ENCODE assay signal across 13 cellular contexts in genomic region chr3:159619341-159619885, GRCh38.
DNase-seq lines count a peak whose midpoint lies in the region; ATAC-seq and TF ChIP-seq lines count a peak whose summit lies in the region.
"Had no signal": no experiment of that assay in that cellular context is flagged by ENCODE, and none has a peak within 500 bp of the region (broad histone marks: within the 10 kb centered on the region; RNA-seq: fewer than 3 reads in every experiment).

No MANE protein-coding gene starts in this region.

- H3K27me3 ChIP-seq in A673 (replicated peaks; ENCODE audit: insufficient read depth, low read depth, low read length, poor library complexity), result no peaks in the 10 kb centered on the region

- TF ChIP-seq CTCF in A673 (conservative IDR thresholded peaks at IDR 0.05; ENCODE audit: low read depth, low read length) (no peak), fibroblast of villous mesenchyme (IDR thresholded peaks at IDR 0.05; ENCODE audit: insufficient read depth, low read depth, low read length) (no peak)

- H3K4me1 ChIP-seq in A673 (ENCODE audit: insufficient read depth, low read length, poor library complexity, severe bottlenecking), result no peaks in the 10 kb centered on the region
- H3K4me1 ChIP-seq: psoas muscle had no signal

- no peak overlapping the region for H3K27ac ChIP-seq in A673 (ENCODE audit: low read depth, low read length, poor library complexity, severe bottlenecking)
- H3K27ac ChIP-seq: HL-60, psoas muscle had no signal

- no peaks in the 10 kb centered on the region for H3K36me3 ChIP-seq in A673 (ENCODE audit: insufficient read depth, low read length, poor library complexity, severe bottlenecking)

- no TSS peak for BruUV-seq in A673 (replicated peaks; lab: Mats Ljungman, UMichigan)

- CTCF ChIA-PET in A673 (lab: Charles Lee), result no interaction called here

- no peaks in the 10 kb centered on the region for H3K9me3 ChIP-seq in A673 (ENCODE audit: low read depth, low read length, poor library complexity, severe bottlenecking)
- H3K9me3 ChIP-seq: psoas muscle had no signal

- intact Hi-C loops in A673 (cut with micrococcal nuclease; ENCODE audit: unreplicated experiment) (no loop called here), posterior vena cava (cut with DNase I) (loop anchor here (10.0 kb wide), 3 partner anchors 115 to 395 kb away; no protein-coding TSS in a partner anchor), left cardiac atrium (cut with DNase I) (loop anchor here (5.0 kb wide), 2 partner anchors 143 to 188 kb away; no protein-coding TSS in a partner anchor)

- no peak overlapping the region for H3K4me3 ChIP-seq in A673 (ENCODE audit: low read depth, low read length, poor library complexity, severe bottlenecking)
- no peak overlapping the region for H3K4me3 ChIP-seq in fibroblast of villous mesenchyme (ENCODE audit: low read depth, low read length)
- H3K4me3 ChIP-seq: psoas muscle had no signal

- ATAC-seq in left cardiac atrium, result no peak
- ATAC-seq: psoas muscle had no signal

- POLR2A ChIA-PET in A673 (lab: Charles Lee; ENCODE audit: low non-redundant PET), result no interaction called here

- DNase-seq in A673 (ENCODE audit: low spot score), result peak; percentile 41
- peak; percentile 86 for DNase-seq in GM04503 (ENCODE audit: low read depth)
- peak; percentile 21 for DNase-seq in RPMI7951 (ENCODE audit: low read depth)
- DNase-seq in fibroblast of villous mesenchyme (ENCODE audit: low read depth), result peak; percentile 67
- no peak for DNase-seq in posterior vena cava (ENCODE audit: low spot score)
- DNase-seq in NK-92 treated with Interleukin-12 subunit alpha and Interleukin-12 subunit beta, amount 100 ng/mL, for 24 hours (lab: John Stamatoyannopoulos, UW), result no peak
- no peak for DNase-seq in left cardiac atrium
- no peak for DNase-seq in activated CD4-positive, alpha-beta T cell treated with anti-CD3 and anti-CD28 coated beads, Interleukin-2, amount 50 U/mL, for 4 hours
- DNase-seq: cortex of kidney, NCI-H1694 treated with DMSO at 0.1 percent for 48 hours, psoas muscle, Right ventricle myocardium superior had no signal

Comparison
In these comparisons a context has a peak if more than half of its experiments do, and no peak if none do; other contexts are left out.
1. DNase-seq: peak in A673 (single experiment), GM04503 (single experiment), RPMI7951 (single experiment) and fibroblast of villous mesenchyme (single experiment); none in posterior vena cava (single experiment), NK-92 treated with Interleukin-12 subunit alpha and Interleukin-12 subunit beta, amount 100 ng/mL, for 24 hours (single experiment), left cardiac atrium (single experiment) and activated CD4-positive, alpha-beta T cell treated with anti-CD3 and anti-CD28 coated beads, Interleukin-2, amount 50 U/mL, for 4 hours (0 of 2).